8 cellular contexts compared by ENCODE assay signal in the genomic region with DNA sequence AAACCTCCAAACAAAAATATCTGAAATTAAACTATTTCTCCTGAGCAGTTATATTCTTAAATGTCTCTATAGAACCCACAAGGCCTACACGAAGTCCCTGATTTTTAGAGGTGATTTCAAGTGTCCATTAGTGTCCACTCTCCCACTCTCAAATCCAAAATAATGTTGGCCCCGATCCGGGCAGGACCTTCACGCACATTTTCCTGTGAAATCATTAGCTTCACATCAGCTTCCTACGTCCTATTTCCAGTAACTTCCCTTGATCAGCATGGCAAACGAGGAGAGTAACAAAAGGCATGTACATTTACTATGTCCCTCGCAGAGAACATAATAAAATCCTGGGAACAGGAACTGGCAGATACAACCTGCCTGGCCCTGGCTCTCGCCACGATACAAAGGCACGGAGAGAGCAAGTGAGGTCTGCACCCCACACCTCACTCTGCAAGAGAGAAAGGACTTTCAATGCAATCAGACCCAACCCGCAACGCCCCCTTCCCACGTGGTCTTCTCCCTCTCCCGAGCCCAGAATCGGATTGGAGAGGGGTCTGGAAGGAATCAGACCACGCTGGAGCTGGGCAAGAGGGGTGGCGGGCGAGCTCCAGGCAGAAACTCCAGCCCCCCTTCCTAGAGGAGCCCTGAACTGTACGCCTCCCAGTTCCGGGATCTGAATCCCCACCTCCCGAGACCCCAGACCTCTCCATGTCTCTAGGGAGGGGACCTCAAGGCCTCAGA. TPM values are rescaled to one million over a fixed set of nuclear protein-coding genes. Genes with fewer than 3 reads are reported as not detected.
A peak's percentile ranks its signal among the peaks of the same experiment; 100 is the strongest.
DNase-seq lines count a peak whose midpoint lies in the region; ATAC-seq, FAIRE-seq and TF ChIP-seq lines count a peak whose summit lies in the region.

No MANE protein-coding gene starts in this region.

- peak; percentile 25 for ATAC-seq in GM18907 (IDR thresholded peaks at IDR 0.05; ENCODE audit: unreplicated experiment)

- DNase-seq in AML-193 (lab: John Stamatoyannopoulos, UW) (peak; percentile 26 to 61), HTR-8/SVneo (ENCODE audit: insufficient read length, low spot score) (peak; percentile 76), OCI-M2 (lab: John Stamatoyannopoulos, UW; ENCODE audit: unreplicated experiment) (peak; percentile 15), adipocyte (ENCODE audit: low read depth) (peak; percentile 82), cardiac muscle cell (ENCODE audit: low read depth in 1 of 2, low spot score in 1 of 2) (peak; percentile 59 to 93), osteoblast (ENCODE audit: insufficient read length, low spot score, missing footprints) (peak; percentile 90), ureter (ENCODE audit: low spot score) (peak; percentile 58)

- H3K36me3 ChIP-seq in adipocyte (ENCODE audit: control insufficient read depth, insufficient read depth, low read length, severe bottlenecking) (peaks cover 16% of the 10 kb centered on the region), cardiac muscle cell (peaks cover 5% of the 10 kb centered on the region), osteoblast (ENCODE audit: insufficient read depth, low read length) (peaks cover 4% of the 10 kb centered on the region)

- FAIRE-seq in HTR-8/SVneo (lab: Jason Lieb, UNC), result no peak

- peak overlapping the region; percentile 43 for H2AFZ ChIP-seq in osteoblast (ENCODE audit: low read length)

- H3K4me2 ChIP-seq in osteoblast (ENCODE audit: insufficient read depth, low read length), result peak overlapping the region; percentile 88

- peaks cover 6% of the 10 kb centered on the region for H4K20me1 ChIP-seq in osteoblast (ENCODE audit: insufficient read depth, low read length)

- no peak for TF ChIP-seq CTCF in cardiac muscle cell (IDR thresholded peaks at IDR 0.05; ENCODE audit: low read depth, low read length)
- no peak for TF ChIP-seq CTCF in osteoblast (IDR thresholded peaks at IDR 0.05; ENCODE audit: extremely low read depth, low read depth, low read length)

- H3K4me1 ChIP-seq in adipocyte (ENCODE audit: control insufficient read depth, insufficient read depth, low read length), result peaks cover 20% of the 10 kb centered on the region
- peaks cover 23% of the 10 kb centered on the region for H3K4me1 ChIP-seq in cardiac muscle cell (ENCODE audit: low read depth)
- peaks cover 22% of the 10 kb centered on the region for H3K4me1 ChIP-seq in osteoblast (ENCODE audit: insufficient read depth, low read length)

- H3K27ac ChIP-seq in cardiac muscle cell (peak overlapping the region; percentile 93), osteoblast (ENCODE audit: low read depth, low read length) (peak overlapping the region; percentile 52)

- H3K27me3 ChIP-seq in adipocyte (replicated peaks; ENCODE audit: control insufficient read depth, insufficient read depth, low read length) (no peaks in the 10 kb centered on the region), cardiac muscle cell (no peaks in the 10 kb centered on the region), osteoblast (ENCODE audit: insufficient read depth, low read length) (no peaks in the 10 kb centered on the region)

- H3K9me3 ChIP-seq in adipocyte (ENCODE audit: control insufficient read depth, low read length) (no peaks in the 10 kb centered on the region), cardiac muscle cell (ENCODE audit: low read depth) (no peaks in the 10 kb centered on the region), osteoblast (ENCODE audit: low read depth, low read length) (no peaks in the 10 kb centered on the region)

- peak overlapping the region; percentile 98 for H3K9ac ChIP-seq in adipocyte (ENCODE audit: low read length)

- H3K4me3 ChIP-seq in adipocyte (ENCODE audit: low read length) (peak overlapping the region; percentile 96), cardiac muscle cell (peak overlapping the region; percentile 73), osteoblast (ENCODE audit: insufficient read depth, low read length) (peak overlapping the region; percentile 84)

- peaks cover 41% of the 10 kb centered on the region for H3K79me2 ChIP-seq in osteoblast (ENCODE audit: insufficient read depth, low read length)

RNA-seq across cellular contexts. Expression of a gene that starts 17.5 kb away (rescaled TPM):
- total RNA-seq in cardiac muscle cell (not detected in 2 replicates), osteoblast (not detected in 2 replicates), ureter (not detected)
- polyA plus RNA-seq in cardiac muscle cell, result not detected in 2 replicates

RNA-seq across cellular contexts. Expression of a gene that starts 48.4 kb away (rescaled TPM):
- total RNA-seq in cardiac muscle cell (47.6 and 57.2 TPM in 2 replicates), osteoblast (78.9 and 86.6 TPM in 2 replicates), ureter (159 TPM)
- polyA plus RNA-seq in cardiac muscle cell, result 39.7 and 42.5 TPM in 2 replicates

RNA-seq across cellular contexts. Expression of a gene that starts 48.4 kb away (rescaled TPM):
- total RNA-seq in cardiac muscle cell (20.6 and 24.0 TPM in 2 replicates), osteoblast (18.6 and 21.4 TPM in 2 replicates), ureter (33.7 TPM)
- polyA plus RNA-seq in cardiac muscle cell, result 16.1 and 16.7 TPM in 2 replicates

Comparison
In these comparisons a context has a peak if more than half of its experiments do, and no peak if none do; other contexts are left out.
1. Peak in every context shown above with its lines: DNase-seq, ATAC-seq, H3K4me3 ChIP-seq and H3K27ac ChIP-seq.
2. DNase-seq: peak in every context shown above with its lines; median percentile 90 in osteoblast; 82 in adipocyte; 76 in HTR-8/SVneo; 76 in cardiac muscle cell; 58 in ureter; 44 in AML-193; 15 in OCI-M2.